In genomic region chr11:112529071-112529470, GRCh38 we compare ENCODE assay signal across 2 cellular contexts.
TF ChIP-seq lines count a peak whose summit lies in the region.

No MANE protein-coding gene starts in this region.

TF ChIP-seq in A549, 52 proteins besides CTCF, POLR2A, EP300 and RAD21 (continued from another document):
- TF ChIP-seq RNF2 (IDR thresholded peaks at IDR 0.05; ENCODE audit: borderline replicate concordance, low read depth) (0 out of 2 replicates have a peak, but pooled peaks have one; percentile 66), ATOH8 (CRISPR knock-in tag; IDR thresholded peaks at IDR 0.05; ENCODE audit: low read depth) (no peak)
TF ChIP-seq in A549: peak in this region for 2.

TF ChIP-seq in GM23338, 12 proteins besides CTCF, POLR2A, EP300 and RAD21:
- TF ChIP-seq ZNF462 (CRISPR knock-in tag; IDR thresholded peaks at IDR 0.05) = no peak
- TF ChIP-seq EZH2 (IDR thresholded peaks at IDR 0.05; ENCODE audit: low read depth, unreplicated experiment) = no peak
